8 cellular contexts compared by ENCODE assay signal in genomic region chr1:104132386-104132973, GRCh38.
DNase-seq lines count a peak whose midpoint lies in the region; ATAC-seq and TF ChIP-seq lines count a peak whose summit lies in the region.

No MANE protein-coding gene starts in this region.

- H3K9ac ChIP-seq in neuronal stem cell (ENCODE audit: low read depth, low read length, poor library complexity), result no peak overlapping the region

- peak; percentile 77 for ATAC-seq in GM21526 (IDR thresholded peaks at IDR 0.05; ENCODE audit: low FRiP score, unreplicated experiment)
- no peak for ATAC-seq in HG02763 (IDR thresholded peaks at IDR 0.05; ENCODE audit: unreplicated experiment)
- no peak for ATAC-seq in HG02938 (IDR thresholded peaks at IDR 0.05; ENCODE audit: unreplicated experiment)

- H3K23ac ChIP-seq in neuronal stem cell (ENCODE audit: low read depth, low read length, poor library complexity), result no peak overlapping the region

- no peak overlapping the region for H2BK15ac ChIP-seq in neuronal stem cell (ENCODE audit: low read length)

- no peak overlapping the region for H4K91ac ChIP-seq in neuronal stem cell (ENCODE audit: low read depth, low read length, poor library complexity)

- in situ Hi-C loops in astrocyte of the spinal cord (cut with HindIII; ENCODE audit: low sequenced_read_pairs), result no loop called here

- H3K18ac ChIP-seq in neuronal stem cell (ENCODE audit: low read length), result no peak overlapping the region

- H3K4me1 ChIP-seq in neuronal stem cell (ENCODE audit: control insufficient read depth in 2 of 2, insufficient read depth in 1 of 2, low read depth in 1 of 2, low read length in 2 of 2) (no peaks in the 10 kb centered on the region), tibial nerve (no peaks in the 10 kb centered on the region)

- no peak overlapping the region for H3K4ac ChIP-seq in neuronal stem cell (ENCODE audit: low read length)

- no peak for TF ChIP-seq POLR2A in tibial nerve (IDR thresholded peaks at IDR 0.05)

- no peak overlapping the region for H2BK12ac ChIP-seq in neuronal stem cell (ENCODE audit: low read length)

- TF ChIP-seq EP300 in tibial nerve (IDR thresholded peaks at IDR 0.05), result no peak

- H3K27ac ChIP-seq in neuronal stem cell (replicated peaks; ENCODE audit: low read length), result no peak overlapping the region
- H3K27ac ChIP-seq in tibial nerve, result no peak overlapping the region

- H2BK120ac ChIP-seq in neuronal stem cell (ENCODE audit: low read depth, low read length), result no peak overlapping the region

- H3K4me2 ChIP-seq in neuronal stem cell (ENCODE audit: insufficient read depth, low read length, poor library complexity, severe bottlenecking), result no peak overlapping the region

- H2BK5ac ChIP-seq in neuronal stem cell (ENCODE audit: low read length), result no peak overlapping the region

- no peak overlapping the region for H3K14ac ChIP-seq in neuronal stem cell (ENCODE audit: low read length)

- no peak overlapping the region for H2AFZ ChIP-seq in neuronal stem cell (ENCODE audit: low read length)

- TF ChIP-seq CTCF in astrocyte of the spinal cord (IDR thresholded peaks at IDR 0.05; ENCODE audit: low read depth, low read length), result peak; percentile 20
- TF ChIP-seq CTCF in tibial nerve (IDR thresholded peaks at IDR 0.05), result peak in 1 of 5 experiments; percentile 27

- H4K8ac ChIP-seq in neuronal stem cell (ENCODE audit: low read depth, low read length), result no peak overlapping the region

- H3K36me3 ChIP-seq in neuronal stem cell (replicated peaks in 1 of 2; ENCODE audit: control insufficient read depth in 2 of 2, insufficient read depth in 2 of 2, low read length in 2 of 2) (no peaks in the 10 kb centered on the region), tibial nerve (no peaks in the 10 kb centered on the region)

- H3K4me3 ChIP-seq in astrocyte of the spinal cord (ENCODE audit: low read depth, low read length) (no peak overlapping the region), neuronal stem cell (ENCODE audit: low read length in 2 of 2) (no peak overlapping the region), tibial nerve (no peak overlapping the region)

- H3K9me3 ChIP-seq in neuronal stem cell (replicated peaks in 1 of 2; ENCODE audit: control insufficient read depth in 2 of 2, insufficient read depth in 1 of 2, low read depth in 1 of 2, low read length in 2 of 2) (no peaks in the 10 kb centered on the region), tibial nerve (no peaks in the 10 kb centered on the region)

- DNase-seq in D341Med (ENCODE audit: low spot score) (peak; percentile 51), NCI-H146 (lab: John Stamatoyannopoulos, UW) (peak; percentile 55), astrocyte of the spinal cord (ENCODE audit: low read depth, low spot score) (peak; percentile 5), neuronal stem cell (ENCODE audit: low spot score) (peak; percentile 39), tibial nerve (ENCODE audit: low spot score in 2 of 2) (no peak)

- H3K27me3 ChIP-seq in neuronal stem cell (ENCODE audit: control insufficient read depth in 3 of 3, insufficient read depth in 3 of 3, low read depth in 1 of 3, low read length in 3 of 3) (no peaks in the 10 kb centered on the region), tibial nerve (no peaks in the 10 kb centered on the region)

- no peak overlapping the region for H2AK5ac ChIP-seq in neuronal stem cell (ENCODE audit: low read depth, low read length)

- no peaks in the 10 kb centered on the region for H3K79me1 ChIP-seq in neuronal stem cell (ENCODE audit: low read depth, low read length)

Comparison
In these comparisons a context has a peak if more than half of its experiments do, and no peak if none do; other contexts are left out.
1. DNase-seq: peak in D341Med (single experiment), NCI-H146 (single experiment), astrocyte of the spinal cord (single experiment) and neuronal stem cell (single experiment); none in tibial nerve (0 of 2).